Comparison of ENCODE assay signal across 12 cellular contexts in genomic region chr11:22778642-22779041, GRCh38. TPM values are rescaled to one million over a fixed set of nuclear protein-coding genes. Genes with fewer than 3 reads are reported as not detected.
A peak's percentile ranks its signal among the peaks of the same experiment; 100 is the strongest.
DNase-seq lines count a peak whose midpoint lies in the region; ATAC-seq and TF ChIP-seq lines count a peak whose summit lies in the region.
"Had no signal": no experiment of that assay in that cellular context is flagged by ENCODE, and none has a peak within 500 bp of the region (broad histone marks: within the 10 kb centered on the region; RNA-seq: fewer than 3 reads in every experiment).

No MANE protein-coding gene starts in this region.

- TF ChIP-seq POLR2A in upper lobe of left lung (IDR thresholded peaks at IDR 0.05) = no peak

- ATAC-seq in HG02763 (IDR thresholded peaks at IDR 0.05; ENCODE audit: unreplicated experiment) (no peak), upper lobe of left lung (ENCODE audit: low FRiP score in 2 of 2) (no peak)
- ATAC-seq: natural killer cell had no signal

- no peaks in the 10 kb centered on the region for H3K4me1 ChIP-seq in upper lobe of left lung
- H3K4me1 ChIP-seq: esophagus squamous epithelium had no signal

- H3K9me3 ChIP-seq in upper lobe of left lung = no peaks in the 10 kb centered on the region
- H3K9me3 ChIP-seq: esophagus squamous epithelium had no signal

- H3K27me3 ChIP-seq in upper lobe of left lung = no peaks in the 10 kb centered on the region
- H3K27me3 ChIP-seq: esophagus squamous epithelium had no signal

- TF ChIP-seq CTCF in choroid plexus epithelial cell (conservative IDR thresholded peaks at IDR 0.05; ENCODE audit: low read depth, low read length) (no peak), upper lobe of left lung (IDR thresholded peaks at IDR 0.05) (no peak)

- H3K4me3 ChIP-seq in choroid plexus epithelial cell (ENCODE audit: low read depth, low read length) (no peak overlapping the region), upper lobe of left lung (no peak overlapping the region)
- H3K4me3 ChIP-seq: esophagus squamous epithelium had no signal

- no peak overlapping the region for H3K27ac ChIP-seq in upper lobe of left lung
- H3K27ac ChIP-seq: esophagus squamous epithelium had no signal

- TF ChIP-seq EP300 in upper lobe of left lung (IDR thresholded peaks at IDR 0.05) = no peak

- peak; percentile 32 for DNase-seq in NCI-H1694 treated with DMSO at 0.1 percent for 48 hours (lab: John Stamatoyannopoulos, UW)
- no peak for DNase-seq in NCI-H1694 (lab: John Stamatoyannopoulos, UW)
- DNase-seq in NCI-H2171 treated with DMSO at 0.1 percent for 48 hours (lab: John Stamatoyannopoulos, UW) = peak; percentile 74
- peak; percentile 5 for DNase-seq in choroid plexus epithelial cell (ENCODE audit: low read depth)
- peak; percentile 13 for DNase-seq in renal cortical epithelial cell (ENCODE audit: low read depth)
- no peak for DNase-seq in upper lobe of left lung
- DNase-seq in activated effector memory CD4-positive, alpha-beta T cell treated with anti-CD3 and anti-CD28 coated beads, Interleukin-2, amount 50 U/mL, for 16 hours = no peak
- DNase-seq: esophagus squamous epithelium, natural killer cell, NCI-H774, T-helper 9 cell had no signal

- H3K36me3 ChIP-seq in upper lobe of left lung = no peaks in the 10 kb centered on the region
- H3K36me3 ChIP-seq: esophagus squamous epithelium had no signal

RNA-seq across cellular contexts. Expression of gene SVIP, which starts 51.0 kb away (rescaled TPM):
- total RNA-seq in renal cortical epithelial cell = 5.8 and 8.9 TPM in 2 replicates
- total RNA-seq in upper lobe of left lung = 10 to 100 TPM in 5 of 6 donors, 1 to 10 TPM in 1; 6.8 to 24.9 (median 15.9) TPM

Comparison
In these comparisons a context has a peak if more than half of its experiments do, and no peak if none do; other contexts are left out.
1. DNase-seq: peak in NCI-H1694 treated with DMSO at 0.1 percent for 48 hours (single experiment), NCI-H2171 treated with DMSO at 0.1 percent for 48 hours (single experiment), choroid plexus epithelial cell (single experiment) and renal cortical epithelial cell (single experiment); none in NCI-H1694 (single experiment), upper lobe of left lung (0 of 2) and activated effector memory CD4-positive, alpha-beta T cell treated with anti-CD3 and anti-CD28 coated beads, Interleukin-2, amount 50 U/mL, for 16 hours (single experiment).